ENCODE assay signal across 18 cellular contexts in genomic region chr12:132550014-132550802, GRCh38.
DNase-seq lines count a peak whose midpoint lies in the region; ATAC-seq, FAIRE-seq and TF ChIP-seq lines count a peak whose summit lies in the region.
"Had no signal": no experiment of that assay in that cellular context is flagged by ENCODE, and none has a peak within 500 bp of the region (broad histone marks: within the 10 kb centered on the region; RNA-seq: fewer than 3 reads in every experiment).

No MANE protein-coding gene starts in this region.

- no peak for TF ChIP-seq POLR2A in GM12878 (IDR thresholded peaks at IDR 0.05; ENCODE audit: low read depth, low read length)

- H3K4me3 Mint-ChIP-seq in immature natural killer cell: no peak overlapping the region
- H3K4me3 Mint-ChIP-seq: stimulated activated naive CD8-positive, alpha-beta T cell treated with anti-CD3 and anti-CD28 coated beads, Interleukin-15, Interleukin-2, amounts not matched to agents 100 ng/mL and 50 ng/mL, for 24 hours had no signal

- CTCF ChIA-PET in GM12878 (lab: Yijun Ruan, JAX): interaction anchor here (1.2 kb wide), 1 partner anchor 11 kb away, joined by 3 read pairs; no protein-coding TSS in a partner anchor

- no peaks in the 10 kb centered on the region for H3K4me1 Mint-ChIP-seq in immature natural killer cell

- H3K9ac ChIP-seq in GM12878 (ENCODE audit: control insufficient read depth, insufficient read depth, low read length) (no peak overlapping the region), iPS-18a (ENCODE audit: low read length) (no peak overlapping the region)

- WGBS in GM12878 (ENCODE audit: insufficient coverage, insufficient replicate concordance, low lambda C conversion rate, missing lambda C conversion rate): 85% methylated on average over 43 of the region's 43 CpGs

- no peak for TF ChIP-seq RAD21 in GM12878 (IDR thresholded peaks at IDR 0.05; ENCODE audit: insufficient read depth, low read depth, low read length)

- H4K20me1 ChIP-seq in GM12878 (ENCODE audit: control insufficient read depth, insufficient read depth): no peaks in the 10 kb centered on the region

- ATAC-seq in GM12878 (no peak), HG03045 (IDR thresholded peaks at IDR 0.05; ENCODE audit: unreplicated experiment) (no peak), GM18502 (IDR thresholded peaks at IDR 0.05; ENCODE audit: poor library complexity, unreplicated experiment) (no peak)
- ATAC-seq: HCT116 had no signal

- H3K27ac ChIP-seq in GM12878 (ENCODE audit: control insufficient read depth, insufficient read depth): no peak overlapping the region
- no peak overlapping the region for H3K27ac ChIP-seq in iPS-18a (ENCODE audit: low read length)
- H3K27ac ChIP-seq: SJSA1 had no signal

- H3K9me3 Mint-ChIP-seq in immature natural killer cell: peaks cover 0 to 2% (median 0%) of the 10 kb centered on the region in 6 donors
- H3K9me3 Mint-ChIP-seq: stimulated activated naive CD8-positive, alpha-beta T cell treated with anti-CD3 and anti-CD28 coated beads, Interleukin-15, Interleukin-2, amounts not matched to agents 100 ng/mL and 50 ng/mL, for 24 hours had no signal

- H3K36me3 ChIP-seq in H7 (replicated peaks; ENCODE audit: control insufficient read depth, insufficient read depth, low read length) (no peaks in the 10 kb centered on the region), GM12878 (ENCODE audit: control insufficient read depth in 2 of 2, insufficient read depth in 2 of 2, low read length in 1 of 2) (no peaks in the 10 kb centered on the region), iPS-18a (ENCODE audit: control insufficient read depth, low read depth, low read length) (no peaks in the 10 kb centered on the region)
- H3K36me3 ChIP-seq: SJSA1 had no signal

- H3K27me3 ChIP-seq in H7 (ENCODE audit: control insufficient read depth, insufficient read depth, low read length) (peaks cover 13% of the 10 kb centered on the region), GM12878 (replicated peaks in 1 of 2; ENCODE audit: control insufficient read depth in 2 of 2, insufficient read depth in 2 of 2, low read length in 1 of 2) (no peaks in the 10 kb centered on the region), iPS-18a (ENCODE audit: control insufficient read depth, insufficient read depth, low read length) (peaks cover 100% of the 10 kb centered on the region)
- H3K27me3 ChIP-seq: dorsolateral prefrontal cortex, SJSA1 had no signal

- TF ChIP-seq CTCF in GM12878 (IDR thresholded peaks at IDR 0.05 in 2 of 3, conservative IDR thresholded peaks at IDR 0.05 in 1 of 3; ENCODE audit: control insufficient read depth in 2 of 3, extremely low read depth in 1 of 3, insufficient read depth in 1 of 3, low read depth in 3 of 3, low read length in 3 of 3): no peak

- peaks cover 2 to 4% (median 4%) of the 10 kb centered on the region in 3 donors for H3K27me3 Mint-ChIP-seq in immature natural killer cell (ENCODE audit: low read depth in 3 of 3)
- H3K27me3 Mint-ChIP-seq: stimulated activated naive CD8-positive, alpha-beta T cell treated with anti-CD3 and anti-CD28 coated beads, Interleukin-15, Interleukin-2, amounts not matched to agents 100 ng/mL and 50 ng/mL, for 24 hours had no signal

- no peak for FAIRE-seq in GM12878 (lab: Jason Lieb, UNC)

- H3K9me3 ChIP-seq in GM12878 (replicated peaks; ENCODE audit: control insufficient read depth, insufficient read depth, low read length): no peaks in the 10 kb centered on the region
- no peaks in the 10 kb centered on the region for H3K9me3 ChIP-seq in iPS-18a (ENCODE audit: control insufficient read depth, low read depth, low read length)
- H3K9me3 ChIP-seq: SJSA1 had no signal

- H3K79me2 ChIP-seq in GM12878 (ENCODE audit: control insufficient read depth, insufficient read depth, low read length): no peaks in the 10 kb centered on the region

- no peak overlapping the region for H3K4me2 ChIP-seq in GM12878 (ENCODE audit: control insufficient read depth, insufficient read depth)

- peaks cover 0 to 4% (median 0%) of the 10 kb centered on the region in 3 donors for H3K36me3 Mint-ChIP-seq in immature natural killer cell

- no peak for DNase-seq in H7
- DNase-seq in GM12878 (ENCODE audit: low read depth, low spot score): no peak
- peak; percentile 68 for DNase-seq in retina
- no peak for DNase-seq in immature natural killer cell
- DNase-seq: dorsolateral prefrontal cortex, EL, KG1, left cardiac atrium, NCI-H1092 treated with DMSO at 0.1 percent for 48 hours, NCI-H524 treated with DMSO at 0.1 percent for 48 hours, occipital lobe, OCI-M1 had no signal

- no peak overlapping the region for H3K27ac Mint-ChIP-seq in immature natural killer cell
- H3K27ac Mint-ChIP-seq: stimulated activated naive CD8-positive, alpha-beta T cell treated with anti-CD3 and anti-CD28 coated beads, Interleukin-15, Interleukin-2, amounts not matched to agents 100 ng/mL and 50 ng/mL, for 24 hours had no signal

- intact Hi-C loops in GM12878 (cut with micrococcal nuclease; ENCODE audit: unreplicated experiment): no loop called here

- SMC1A ChIA-PET in GM12878 (lab: Charles Lee; ENCODE audit: uncharacterized antibody, unreplicated experiment): no interaction called here

- no TSS peak for BruUV-seq in GM12878 (replicated peaks; lab: Mats Ljungman, UMichigan)

- in situ Hi-C loops in GM12878 (cut with MboI): no loop called here

- RAD21 ChIA-PET in GM12878 (lab: Charles Lee; ENCODE audit: unreplicated experiment): no interaction called here

- no peak for TF ChIP-seq EP300 in GM12878 (IDR thresholded peaks at IDR 0.05; ENCODE audit: borderline replicate concordance in 1 of 2, control insufficient read depth in 1 of 2, low read depth in 2 of 2, low read length in 2 of 2)

- POLR2A ChIA-PET in GM12878 (lab: Charles Lee): no interaction called here

- H3K4me1 ChIP-seq in GM12878 (ENCODE audit: control insufficient read depth, insufficient read depth, low read length): no peaks in the 10 kb centered on the region
- no peaks in the 10 kb centered on the region for H3K4me1 ChIP-seq in iPS-18a (ENCODE audit: control insufficient read depth, low read depth, low read length)
- H3K4me1 ChIP-seq: SJSA1 had no signal

- H3K4me3 ChIP-seq in H7 (ENCODE audit: insufficient read depth, low read depth, low read length) (peak overlapping the region; percentile 19; the same call in 1 of the 2 replicates), GM12878 (no peak overlapping the region), iPS-18a (ENCODE audit: low read length) (peak overlapping the region; percentile 45)
- H3K4me3 ChIP-seq: dorsolateral prefrontal cortex, SJSA1 had no signal

- no peak overlapping the region for H2AFZ ChIP-seq in GM12878 (ENCODE audit: control insufficient read depth, low read depth, low read length)

TF ChIP-seq in GM12878, 131 proteins besides CTCF, POLR2A, EP300 and RAD21:
- TF ChIP-seq, protein P1, sequence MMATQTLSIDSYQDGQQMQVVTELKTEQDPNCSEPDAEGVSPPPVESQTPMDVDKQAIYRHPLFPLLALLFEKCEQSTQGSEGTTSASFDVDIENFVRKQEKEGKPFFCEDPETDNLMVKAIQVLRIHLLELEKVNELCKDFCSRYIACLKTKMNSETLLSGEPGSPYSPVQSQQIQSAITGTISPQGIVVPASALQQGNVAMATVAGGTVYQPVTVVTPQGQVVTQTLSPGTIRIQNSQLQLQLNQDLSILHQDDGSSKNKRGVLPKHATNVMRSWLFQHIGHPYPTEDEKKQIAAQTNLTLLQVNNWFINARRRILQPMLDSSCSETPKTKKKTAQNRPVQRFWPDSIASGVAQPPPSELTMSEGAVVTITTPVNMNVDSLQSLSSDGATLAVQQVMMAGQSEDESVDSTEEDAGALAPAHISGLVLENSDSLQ (IDR thresholded peaks at IDR 0.05): 0 out of 2 replicates have a peak, but pooled peaks have one; percentile 11
- TF ChIP-seq KAT2A (conservative IDR thresholded peaks at IDR 0.05; ENCODE audit: control insufficient read depth, low read depth, low read length): no peak
